ENCODE assay signal across 8 cellular contexts in the genomic region with DNA sequence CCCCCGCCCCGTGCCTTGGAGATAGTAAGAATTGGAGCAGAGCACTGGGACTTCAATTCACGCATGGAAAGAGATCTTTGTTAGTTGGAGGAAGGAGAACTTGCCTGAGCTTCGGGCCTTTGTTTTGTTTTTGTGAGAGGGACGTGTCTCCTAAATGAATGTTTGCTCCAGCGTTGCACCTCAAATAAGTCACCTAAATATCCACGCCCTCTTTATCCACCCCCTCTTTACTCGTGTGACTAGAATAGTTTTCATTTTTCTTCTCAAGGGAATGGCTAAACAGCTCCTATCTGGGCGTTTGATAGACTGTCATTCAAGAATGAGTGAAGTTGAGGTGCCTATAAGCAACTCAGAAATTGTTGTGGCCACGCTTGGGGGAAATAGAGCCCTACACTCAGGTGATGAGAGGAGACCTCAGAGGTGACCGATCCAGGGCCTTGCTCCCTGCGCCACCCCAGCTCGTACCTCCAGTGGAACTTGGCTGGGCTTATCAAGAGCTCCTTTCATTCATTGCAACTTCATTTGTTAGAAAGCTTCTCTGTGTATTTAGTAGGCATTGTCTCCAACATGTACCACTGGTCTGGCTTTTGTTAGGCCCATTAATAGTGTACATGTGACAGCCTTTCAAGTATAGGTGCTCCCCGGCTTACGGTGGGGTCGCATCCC. TPM values are rescaled to one million over a fixed set of nuclear protein-coding genes. Genes with fewer than 3 reads are reported as not detected.
A peak's percentile ranks its signal among the peaks of the same experiment; 100 is the strongest.
DNase-seq lines count a peak whose midpoint lies in the region; ATAC-seq and TF ChIP-seq lines count a peak whose summit lies in the region.

No MANE protein-coding gene starts in this region.

- peaks cover 0 to 15% (median 6%) of the 10 kb centered on the region in 5 donors for H3K27me3 Mint-ChIP-seq in naive thymus-derived CD4-positive, alpha-beta T cell

- no peak overlapping the region for H2AFZ ChIP-seq in Karpas-422 (ENCODE audit: low read length)

- peak overlapping the region; percentile 84 for H3K9ac ChIP-seq in Karpas-422 (ENCODE audit: low read length)

- no peak for ATAC-seq in naive thymus-derived CD4-positive, alpha-beta T cell

- peaks cover 0 to 18% (median 10%) of the 10 kb centered on the region in 5 donors for H3K36me3 Mint-ChIP-seq in naive thymus-derived CD4-positive, alpha-beta T cell

- H3K9me2 ChIP-seq in Karpas-422 (replicated peaks; ENCODE audit: insufficient read depth, low read length), result no peaks in the 10 kb centered on the region

- peaks cover 54 to 63% (median 61%) of the 10 kb centered on the region in 7 donors for H3K4me1 Mint-ChIP-seq in naive thymus-derived CD4-positive, alpha-beta T cell

- no peak for TF ChIP-seq CTCF in BE2C (IDR thresholded peaks at IDR 0.05; ENCODE audit: low read depth, low read length)
- no peak for TF ChIP-seq CTCF in coronary artery (IDR thresholded peaks at IDR 0.05)

- peak overlapping the region; percentile 87 to 100 (median 97) for H3K27ac Mint-ChIP-seq in naive thymus-derived CD4-positive, alpha-beta T cell

- H3K79me2 ChIP-seq in Karpas-422 (ENCODE audit: low read length), result peaks cover 48% of the 10 kb centered on the region

- intact Hi-C loops in naive thymus-derived CD4-positive, alpha-beta T cell (cut with micrococcal nuclease), result loop anchor here in 1 of 2 donors (5.0 kb wide), 1 partner anchor 174 kb away; the partner anchor contains the start of genes LKAAEAR1 and OPRL1

- H3K9me3 Mint-ChIP-seq in naive thymus-derived CD4-positive, alpha-beta T cell, result peaks cover 0 to 6% (median 0%) of the 10 kb centered on the region in 11 donors

- H3K4me3 Mint-ChIP-seq in naive thymus-derived CD4-positive, alpha-beta T cell, result peak overlapping the region; percentile 84 to 100 (median 94)

- H3K4me1 ChIP-seq in BE2C (peaks cover 4% of the 10 kb centered on the region), Karpas-422 (ENCODE audit: low read length) (peaks cover 37% of the 10 kb centered on the region)
- peaks cover 30 to 57% of the 10 kb centered on the region in 2 donors for H3K4me1 ChIP-seq in naive thymus-derived CD4-positive, alpha-beta T cell (ENCODE audit: control insufficient read depth in 2 of 2, insufficient read depth in 2 of 2, low read length in 2 of 2)

- 0 out of 2 replicates have a peak, but pooled peaks cover 4% of the 10 kb centered on the region for H4K20me1 ChIP-seq in Karpas-422 (ENCODE audit: insufficient read depth, low read depth, low read length)

- CTCF ChIA-PET in naive thymus-derived CD4-positive, alpha-beta T cell (lab: Charles Lee), result interaction anchor here (0.8 to 0.9 kb wide), 2 partner anchors 17 to 30 kb away, joined by 3 read pairs; no protein-coding TSS in a partner anchor

- no peak for DNase-seq in BE2C
- DNase-seq in Karpas-422, result peak; percentile 56
- DNase-seq in coronary artery (ENCODE audit: low spot score), result no peak
- DNase-seq in naive thymus-derived CD4-positive, alpha-beta T cell, result peak in 4 of 9 donors; percentile 0 to 30 (median 16)
- no peak for DNase-seq in central memory CD4-positive, alpha-beta T cell
- DNase-seq in NCI-H128 (lab: John Stamatoyannopoulos, UW; ENCODE audit: unreplicated experiment), result no peak
- DNase-seq in OCI-M2 (lab: John Stamatoyannopoulos, UW; ENCODE audit: unreplicated experiment), result no peak
- DNase-seq in NCI-H1417 (lab: John Stamatoyannopoulos, UW), result no peak

- peak overlapping the region; percentile 89 for H3K4me2 ChIP-seq in Karpas-422 (ENCODE audit: low read depth, low read length, poor library complexity, severe bottlenecking)

- POLR2A ChIA-PET in naive thymus-derived CD4-positive, alpha-beta T cell (lab: Charles Lee), result interaction anchor here (1.0 to 2.2 kb wide), 9 partner anchors 9 to 1041 kb away, joined by 3 to 11 read pairs (median 4); partner anchors contain the start of gene RGS19

- H3K27ac ChIP-seq in Karpas-422 (ENCODE audit: low read length) (peak overlapping the region; percentile 17; the same call in 1 of the 2 replicates), coronary artery (peak overlapping the region; percentile 68 to 93)
- peak overlapping the region; percentile 92 for H3K27ac ChIP-seq in naive thymus-derived CD4-positive, alpha-beta T cell (ENCODE audit: low read depth, low read length)

- H3K4me3 ChIP-seq in BE2C (ENCODE audit: low read depth, low read length) (peak overlapping the region; percentile 88), Karpas-422 (ENCODE audit: low read length) (peak overlapping the region; percentile 78), coronary artery (peak overlapping the region; percentile 93)
- peak overlapping the region; percentile 71 for H3K4me3 ChIP-seq in naive thymus-derived CD4-positive, alpha-beta T cell (ENCODE audit: low read length)

- H3K27me3 ChIP-seq in BE2C, result no peaks in the 10 kb centered on the region
- H3K27me3 ChIP-seq in Karpas-422 (ENCODE audit: low read length), result no peaks in the 10 kb centered on the region
- H3K27me3 ChIP-seq in naive thymus-derived CD4-positive, alpha-beta T cell (ENCODE audit: control insufficient read depth in 2 of 2, insufficient read depth in 2 of 2, low read length in 2 of 2), result no peaks in the 10 kb centered on the region

- no peaks in the 10 kb centered on the region for H3K9me3 ChIP-seq in BE2C
- no peaks in the 10 kb centered on the region for H3K9me3 ChIP-seq in Karpas-422 (ENCODE audit: low read length)
- H3K9me3 ChIP-seq in naive thymus-derived CD4-positive, alpha-beta T cell (ENCODE audit: control insufficient read depth in 2 of 3, low read length in 3 of 3), result no peaks in the 10 kb centered on the region

- H3K36me3 ChIP-seq in BE2C (no peaks in the 10 kb centered on the region), Karpas-422 (ENCODE audit: insufficient read depth, low read length) (no peaks in the 10 kb centered on the region)
- H3K36me3 ChIP-seq in naive thymus-derived CD4-positive, alpha-beta T cell (ENCODE audit: control insufficient read depth in 2 of 3, insufficient read depth in 3 of 3, low read length in 3 of 3), result no peaks in the 10 kb centered on the region

RNA-seq across cellular contexts. Expression of gene PCMTD2, which starts 0.9 kb away (rescaled TPM):
- polyA plus RNA-seq in BE2C (2012; ENCODE audit: insufficient read depth, insufficient read length, low read depth), result 55.3 TPM
- total RNA-seq in Karpas-422 (2014; rRNA removed; shearing (Covaris generic); ENCODE audit: low replicate concordance), result 60.0 and 92.7 TPM in 2 replicates
- total RNA-seq in naive thymus-derived CD4-positive, alpha-beta T cell, result 100 to 1,000 TPM in 3 of 5 experiments, 10 to 100 TPM in 2; 67.2 to 229 (median 103) TPM
- polyA plus RNA-seq in naive thymus-derived CD4-positive, alpha-beta T cell, result 100 to 1,000 TPM in 1 of 2 donors, 10 to 100 TPM in 1; 60.5 to 102 TPM

Comparison
In these comparisons a context has a peak if more than half of its experiments do, and no peak if none do; other contexts are left out.
1. H3K27ac ChIP-seq: peak in every context shown above with its lines; median percentile 92 in naive thymus-derived CD4-positive, alpha-beta T cell; 80 in coronary artery; 17 in Karpas-422.